In genomic region chr1:88779880-88780279, GRCh38 we compare ENCODE assay signal across 1 cellular context.
TF ChIP-seq lines count a peak whose summit lies in the region.

No MANE protein-coding gene starts in this region.

TF ChIP-seq in HepG2, 621 proteins besides CTCF, POLR2A, EP300 and RAD21 (continued from another document):
- no peak for TF ChIP-seq ZBED4 (CRISPR knock-in tag; IDR thresholded peaks at IDR 0.05; ENCODE audit: borderline replicate concordance)
- TF ChIP-seq E2F1 (CRISPR knock-in tag; IDR thresholded peaks at IDR 0.05), result no peak
- TF ChIP-seq ZBTB40 (IDR thresholded peaks at IDR 0.05), result no peak
- no peak for TF ChIP-seq ZBTB40 (CRISPR knock-in tag; IDR thresholded peaks at IDR 0.05)
